ENCODE assay signal across 26 cellular contexts in the genomic region with DNA sequence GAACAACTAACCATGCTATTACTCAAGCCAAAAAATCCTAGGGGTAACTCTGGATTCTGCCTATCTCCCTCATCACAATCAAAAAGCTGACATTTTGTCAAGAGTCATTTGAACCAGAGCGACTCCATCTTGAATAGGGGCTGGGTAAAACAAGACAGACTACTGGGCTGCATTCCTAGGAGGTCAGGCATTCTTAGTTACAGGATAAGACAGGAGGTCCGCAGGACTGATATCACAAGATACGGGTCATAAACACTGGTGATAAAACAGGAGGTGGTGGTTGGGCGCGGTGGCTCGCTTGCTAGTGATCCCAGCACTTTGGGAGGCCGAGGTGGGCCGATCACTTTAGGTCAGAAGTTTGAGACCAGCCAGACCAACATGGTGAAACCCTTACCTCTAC. TPM values are rescaled to one million over a fixed set of nuclear protein-coding genes. Genes with fewer than 3 reads are reported as not detected.
A peak's percentile ranks its signal among the peaks of the same experiment; 100 is the strongest.
DNase-seq lines count a peak whose midpoint lies in the region; ATAC-seq, FAIRE-seq and TF ChIP-seq lines count a peak whose summit lies in the region.
"Had no signal": no experiment of that assay in that cellular context is flagged by ENCODE, and none has a peak within 500 bp of the region (broad histone marks: within the 10 kb centered on the region; RNA-seq: fewer than 3 reads in every experiment).

No MANE protein-coding gene starts in this region.

- CTCF ChIA-PET in HEK293 (lab: Yijun Ruan, JAX) (interaction anchor here (0.9 kb wide), 1 partner anchor 38 kb away, joined by 3 read pairs; no protein-coding TSS in a partner anchor), K562 (lab: Yijun Ruan, JAX; ENCODE audit: low intra/inter-chr PET ratio) (no interaction called here)

- no peak overlapping the region for H2AFZ ChIP-seq in K562 (ENCODE audit: low read depth, low read length)

- H3K4me3 ChIP-seq in HEK293 (ENCODE audit: low read depth, low read length) (no peak overlapping the region), K562 (no peak overlapping the region), mesendoderm (ENCODE audit: low read length) (no peak overlapping the region)
- H3K4me3 ChIP-seq: BLaER1, GM12878 had no signal

- H2BK5ac ChIP-seq in mesendoderm (ENCODE audit: low read length) = no peak overlapping the region

- H2BK15ac ChIP-seq in mesendoderm (replicated peaks; ENCODE audit: low read depth) = no peak overlapping the region

- H4K8ac ChIP-seq in mesendoderm (ENCODE audit: low read depth, low read length) = no peak overlapping the region

- no peak for TF ChIP-seq EP300 in K562 (IDR thresholded peaks at IDR 0.05; ENCODE audit: low read length)

- TF ChIP-seq CTCF in HEK293 (tag by site-specific recombination; IDR thresholded peaks at IDR 0.05) (no peak), K562 (IDR thresholded peaks at IDR 0.05 in 2 of 3, conservative IDR thresholded peaks at IDR 0.05 in 1 of 3; ENCODE audit: insufficient read depth in 2 of 3, low read depth in 1 of 3, low read length in 3 of 3) (no peak), GM13976 (IDR thresholded peaks at IDR 0.05; ENCODE audit: borderline replicate concordance, control extremely low read depth, extremely low read depth, insufficient read depth, missing control alignments) (no peak)

- ATAC-seq in K562 = no peak
- no peak for ATAC-seq in GM19351 (IDR thresholded peaks at IDR 0.05; ENCODE audit: unreplicated experiment)
- ATAC-seq: GM12878 had no signal

- H2BK120ac ChIP-seq in mesendoderm (ENCODE audit: low read depth, low read length) = no peak overlapping the region

- no peaks in the 10 kb centered on the region for H3K4me1 ChIP-seq in HEK293 (ENCODE audit: control insufficient read depth, insufficient read depth, low read length)
- H3K4me1 ChIP-seq in K562 (replicated peaks in 1 of 2; ENCODE audit: control insufficient read depth in 2 of 2, insufficient read depth in 2 of 2, low read length in 2 of 2) = peaks cover 8% of the 10 kb centered on the region in 2 experiments
- H3K4me1 ChIP-seq in mesendoderm (ENCODE audit: control insufficient read depth, low read depth, low read length) = no peaks in the 10 kb centered on the region
- H3K4me1 ChIP-seq: BE2C, BLaER1 had no signal

- no peak overlapping the region for H3K4ac ChIP-seq in mesendoderm (ENCODE audit: low read depth, low read length)

- TF ChIP-seq RAD21 in K562 (CRISPR knock-in tag; conservative IDR thresholded peaks at IDR 0.05 in 1 of 2, IDR thresholded peaks at IDR 0.05 in 1 of 2) = no peak; a peak in 1 of 4 replicates

- H3K79me1 ChIP-seq in mesendoderm (ENCODE audit: low read length) = no peaks in the 10 kb centered on the region

- H4K5ac ChIP-seq in mesendoderm (ENCODE audit: low read length) = no peak overlapping the region

- H3K79me2 ChIP-seq in K562 (ENCODE audit: control insufficient read depth, insufficient read depth, low read length) = no peaks in the 10 kb centered on the region
- H3K79me2 ChIP-seq in mesendoderm (ENCODE audit: control insufficient read depth, insufficient read depth, low read length) = no peaks in the 10 kb centered on the region

- H3K4me2 ChIP-seq in K562 (ENCODE audit: insufficient read depth, low read length) (no peak overlapping the region), mesendoderm (ENCODE audit: low read length) (no peak overlapping the region)
- H3K4me2 ChIP-seq: BLaER1 had no signal

- no peaks in the 10 kb centered on the region for H3K9me3 ChIP-seq in HEK293 (ENCODE audit: control insufficient read depth, insufficient read depth, low read depth, low read length)
- no peaks in the 10 kb centered on the region; the same call in 1 of the 2 replicates for H3K9me3 ChIP-seq in K562 (replicated peaks; ENCODE audit: control insufficient read depth, insufficient read depth, low read depth, low read length)
- H3K9me3 ChIP-seq: BE2C had no signal

- no peak overlapping the region for H2AK5ac ChIP-seq in mesendoderm (ENCODE audit: low read length)

- H3K18ac ChIP-seq in mesendoderm (ENCODE audit: low read length) = no peak overlapping the region

- no peak for TF ChIP-seq POLR2A in K562 (conservative IDR thresholded peaks at IDR 0.05)

- H3K23ac ChIP-seq in mesendoderm (ENCODE audit: low read length) = no peak overlapping the region

- H3K9ac ChIP-seq in K562 (ENCODE audit: insufficient read depth in 1 of 2, low read depth in 2 of 2, low read length in 2 of 2) (no peak overlapping the region), mesendoderm (ENCODE audit: low read length) (no peak overlapping the region)
- H3K9ac ChIP-seq: BLaER1 had no signal

- POLR2A ChIA-PET in HEK293 (lab: Yijun Ruan, JAX) (no interaction called here), K562 (lab: Yijun Ruan, JAX) (interaction anchor here (0.6 to 1.3 kb wide), 3 partner anchors 9 to 32 kb away, joined by 3 to 4 read pairs (median 4); a partner anchor contains a TSS)

- WGBS in K562 (ENCODE audit: insufficient coverage, low coverage, missing lambda C conversion rate) = 39% methylated on average over 8 of the region's 8 CpGs
- no CpG with 5 or more reads among the region's 8 CpGs for WGBS in mesendoderm (ENCODE audit: extremely low coverage, insufficient coverage, low lambda C conversion rate)

- no peaks in the 10 kb centered on the region for H4K20me1 ChIP-seq in K562 (replicated peaks; ENCODE audit: control insufficient read depth, insufficient read depth, low read length)
- H4K20me1 ChIP-seq: BLaER1 had no signal

- H3K27me3 ChIP-seq in K562 (ENCODE audit: control insufficient read depth in 2 of 2, insufficient read depth in 2 of 2, low read length in 2 of 2) (peaks cover 0 to 5% of the 10 kb centered on the region in 2 experiments; a peak in 2 of 5 replicates), mesendoderm (ENCODE audit: insufficient read depth, low read length, poor library complexity) (no peaks in the 10 kb centered on the region)
- H3K27me3 ChIP-seq: BE2C, BLaER1 had no signal

- DNase-seq in K562 (ENCODE audit: extremely low read depth in 1 of 4, low spot score in 3 of 4) (no peak), mesendoderm (peak; percentile 13), SW 1271 (lab: John Stamatoyannopoulos, UW) (no peak), GM13976 (ENCODE audit: low spot score) (no peak)
- DNase-seq: 8988T; ACHN; BE2C; C1 segment of cervical spinal cord; CD4-positive, alpha-beta memory T cell; CD4-positive, CD25-positive, alpha-beta regulatory T cell; CD8-positive, alpha-beta memory T cell; COR-L47; DMS 273 treated with DMSO at 0.1 percent for 48 hours; DMS153; DMS53; DMS79; DND-41; EL; GDM1 had no signal

- no peak overlapping the region for H3K56ac ChIP-seq in mesendoderm (ENCODE audit: low read length)

- no peaks in the 10 kb centered on the region for H3K9me1 ChIP-seq in K562 (ENCODE audit: control insufficient read depth, insufficient read depth, low read length)

- in situ Hi-C loops in K562 (cut with MboI) (no loop called here), GM13976 (cut with MboI; ENCODE audit: low sequenced_read_pairs, unreplicated experiment) (no loop called here)

- no peak for FAIRE-seq in K562 (lab: Jason Lieb, UNC)
- FAIRE-seq: A204.1, GM12878, GM12892, GM19239 had no signal

- BruUV-seq in K562 (replicated peaks; lab: Mats Ljungman, UMichigan) = no TSS peak

- H3K27ac ChIP-seq in HEK293 (ENCODE audit: extremely low read depth, low read depth, low read length) (no peak overlapping the region), K562 (ENCODE audit: extremely low read depth, low read depth, low read length) (no peak overlapping the region), mesendoderm (ENCODE audit: low read depth, low read length) (no peak overlapping the region)
- H3K27ac ChIP-seq: BLaER1 had no signal

- H3K36me3 ChIP-seq in HEK293 (ENCODE audit: control insufficient read depth in 2 of 2, insufficient read depth in 1 of 2, low read length in 2 of 2) (no peaks in the 10 kb centered on the region), K562 (ENCODE audit: control insufficient read depth, insufficient read depth, low read length) (no peaks in the 10 kb centered on the region), mesendoderm (ENCODE audit: control insufficient read depth, insufficient read depth, low read length) (no peaks in the 10 kb centered on the region)
- H3K36me3 ChIP-seq: BE2C, BLaER1 had no signal

- intact Hi-C loops in K562 (cut with micrococcal nuclease) = no loop called here

RNA-seq across cellular contexts. Expression of a gene that starts 32.2 kb away (rescaled TPM):
- 1.6 and 1.8 TPM in 2 replicates for total RNA-seq in K562 (2011; cell fraction: chromatin; rRNA removed; ENCODE audit: low replicate concordance)
- total RNA-seq in K562 (2011; cell fraction: nucleolus; rRNA removed) = 1.8 and 2.5 TPM in 2 replicates
- total RNA-seq in K562 (2011; cell fraction: nucleoplasm; rRNA removed) = 1.5 and 4.0 TPM in 2 replicates
- total RNA-seq in K562 (2014; rRNA removed) = 6.7 and 11.7 TPM in 2 replicates
- 11.1 and 14.9 TPM in 2 replicates for total RNA-seq in K562 (2014; rRNA removed; fragmentation: Illumina TruSeq; extraction: Trizol)
- 7.4 and 10.8 TPM in 2 replicates for total RNA-seq in K562 (2015; rRNA removed; fragmentation: Illumina TruSeq; extraction: Trizol)
- total RNA-seq in K562 (2021) = 10.5 TPM in 2 replicates
- 11.8 and 14.0 TPM in 2 replicates for polyA plus RNA-seq in K562 (2011; rRNA removed)
- 6.8 and 13.2 TPM in 2 replicates for polyA plus RNA-seq in K562 (2011; cell fraction: cytosol; rRNA removed)
- 3.6 and 7.2 TPM in 2 replicates for polyA plus RNA-seq in K562 (2011; cell fraction: nucleus; rRNA removed)
- polyA plus RNA-seq in K562 (2012) = 6.7 and 8.1 TPM in 2 replicates
- 12.3 and 12.9 TPM in 2 replicates for polyA plus RNA-seq in K562 (2014; fragmentation: Illumina TruSeq; extraction: Trizol)
- 10 to 100 TPM; 27.6 to 37.0 TPM for polyA plus RNA-seq in K562 (2014; fragmentation: Nextera tagmentation; extraction: Ambion mirVana)
- 9.1 and 10.7 TPM in 2 replicates for polyA plus RNA-seq in K562 (2014; rRNA removed)
- polyA minus RNA-seq in K562 (2011; rRNA and poly(A)+ RNA removed) = 6.4 and 6.5 TPM in 2 replicates
- 3.1 TPM in 1 of 2 replicates, not detected in the other for polyA minus RNA-seq in K562 (2011; cell fraction: cytosol; rRNA and poly(A)+ RNA removed)
- 1.4 TPM in 1 of 2 replicates, not detected in the other for polyA minus RNA-seq in K562 (2011; cell fraction: nucleus; rRNA and poly(A)+ RNA removed)
- polyA plus RNA-seq in mesendoderm (2013, experiment 1 of 2) = 2.3 TPM
- 2.0 TPM for polyA plus RNA-seq in mesendoderm (2013, experiment 2 of 2)
- total RNA-seq: CD4-positive, CD25-positive, alpha-beta regulatory T cell had no signal
- polyA plus RNA-seq: CD8-positive, alpha-beta memory T cell had no signal

RNA-seq across cellular contexts. Expression of a gene that starts 32.6 kb away (rescaled TPM):
- total RNA-seq in K562 (2011; cell fraction: chromatin; rRNA removed; ENCODE audit: low replicate concordance) = 9.9 and 14.5 TPM in 2 replicates
- total RNA-seq in K562 (2011; cell fraction: nucleolus; rRNA removed) = 10.0 and 11.4 TPM in 2 replicates
- total RNA-seq in K562 (2011; cell fraction: nucleoplasm; rRNA removed) = 8.3 and 10.3 TPM in 2 replicates
- total RNA-seq in K562 (2014; rRNA removed) (50.0 and 52.4 TPM in 2 replicates), K562 (2014; rRNA removed; fragmentation: Illumina TruSeq; extraction: Trizol) (87.0 and 95.7 TPM in 2 replicates), K562 (2015; rRNA removed; fragmentation: Illumina TruSeq; extraction: Trizol) (87.3 and 90.9 TPM in 2 replicates), K562 (2021) (52.4 and 56.5 TPM in 2 replicates)
- polyA plus RNA-seq in K562 (2011; rRNA removed) (49.0 and 69.7 TPM in 2 replicates), K562 (2014; fragmentation: Illumina TruSeq; extraction: Trizol) (85.9 and 108 TPM in 2 replicates), K562 (2014; fragmentation: Nextera tagmentation; extraction: Ambion mirVana) (100 to 1,000 TPM; 189 to 200 TPM), K562 (2014; rRNA removed) (63.5 and 64.4 TPM in 2 replicates)
- 16.3 and 22.3 TPM in 2 replicates for polyA plus RNA-seq in K562 (2011; cell fraction: cytosol; rRNA removed)
- 16.1 and 17.8 TPM in 2 replicates for polyA plus RNA-seq in K562 (2011; cell fraction: nucleus; rRNA removed)
- polyA plus RNA-seq in K562 (2012) = 28.9 and 46.1 TPM in 2 replicates
- 31.3 and 35.1 TPM in 2 replicates for polyA minus RNA-seq in K562 (2011; rRNA and poly(A)+ RNA removed)
- polyA minus RNA-seq in K562 (2011; cell fraction: cytosol; rRNA and poly(A)+ RNA removed) = 9.4 and 11.9 TPM in 2 replicates
- polyA minus RNA-seq in K562 (2011; cell fraction: nucleus; rRNA and poly(A)+ RNA removed) = 6.9 and 11.3 TPM in 2 replicates
- 84.9 TPM for polyA plus RNA-seq in mesendoderm (2013, experiment 1 of 2)
- polyA plus RNA-seq in mesendoderm (2013, experiment 2 of 2) = 92.9 TPM
